In the genomic region with DNA sequence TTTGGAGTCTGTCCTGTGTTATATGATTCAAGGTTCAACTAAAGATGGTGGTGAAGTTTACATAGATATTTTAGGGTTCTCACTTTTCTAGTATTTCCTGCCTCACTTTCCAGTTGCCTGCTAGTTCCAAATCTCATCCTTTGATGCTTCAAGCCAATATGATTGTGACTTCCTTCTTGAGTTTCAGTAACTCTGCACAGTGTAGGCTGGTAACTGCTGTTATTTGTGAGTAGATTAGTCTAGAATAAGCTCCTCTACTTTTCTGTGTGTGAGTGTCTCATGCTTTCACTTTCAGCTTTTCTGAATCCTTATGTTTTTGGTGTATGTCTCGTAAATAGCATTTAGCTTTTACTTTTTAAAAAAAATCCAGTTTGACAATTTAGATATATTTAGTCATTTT, we compare ENCODE assay signal across 11 cellular contexts. TPM values are rescaled to one million over a fixed set of nuclear protein-coding genes. Genes with fewer than 3 reads are reported as not detected.
DNase-seq lines count a peak whose midpoint lies in the region; ATAC-seq, FAIRE-seq and TF ChIP-seq lines count a peak whose summit lies in the region.
"Had no signal": no experiment of that assay in that cellular context is flagged by ENCODE, and none has a peak within 500 bp of the region (broad histone marks: within the 10 kb centered on the region; RNA-seq: fewer than 3 reads in every experiment).

No MANE protein-coding gene starts in this region.

- FAIRE-seq in GM18507 (lab: Jason Lieb, UNC): peak; percentile 69

- DNase-seq in GM18507 (ENCODE audit: extremely low spot score, insufficient read length, low read depth) (no peak), NK-92 (lab: John Stamatoyannopoulos, UW; ENCODE audit: unreplicated experiment) (no peak), HEK293T (ENCODE audit: extremely low spot score) (no peak), iPS-NIHi11 (ENCODE audit: low spot score) (no peak), NCI-H1436 (lab: John Stamatoyannopoulos, UW) (no peak)
- DNase-seq: naive B cell, NCI-H1694, SIG-M5 had no signal

- CTCF ChIA-PET in HEK293T (lab: Yijun Ruan, JAX): no interaction called here

- ATAC-seq in GM21367 (IDR thresholded peaks at IDR 0.05; ENCODE audit: unreplicated experiment) (peak; percentile 63), HG03196 (IDR thresholded peaks at IDR 0.05; ENCODE audit: unreplicated experiment) (peak; percentile 66), esophagus mucosa (peak; percentile 22)

- POLR2A ChIA-PET in HEK293T (lab: Yijun Ruan, JAX): no interaction called here

TF ChIP-seq in HEK293T, 16 proteins besides CTCF, POLR2A, EP300 and RAD21:
- TF ChIP-seq SUZ12 (IDR thresholded peaks at IDR 0.05) (no peak), TARDBP (IDR thresholded peaks at IDR 0.05) (no peak), LEF1 (IDR thresholded peaks at IDR 0.05; ENCODE audit: borderline replicate concordance) (no peak), FOXA1 (IDR thresholded peaks at IDR 0.05) (no peak), FOXK2 (IDR thresholded peaks at IDR 0.05) (no peak), CTBP1 (IDR thresholded peaks at IDR 0.05; ENCODE audit: borderline replicate concordance) (no peak)
- TF ChIP-seq, protein P1, sequence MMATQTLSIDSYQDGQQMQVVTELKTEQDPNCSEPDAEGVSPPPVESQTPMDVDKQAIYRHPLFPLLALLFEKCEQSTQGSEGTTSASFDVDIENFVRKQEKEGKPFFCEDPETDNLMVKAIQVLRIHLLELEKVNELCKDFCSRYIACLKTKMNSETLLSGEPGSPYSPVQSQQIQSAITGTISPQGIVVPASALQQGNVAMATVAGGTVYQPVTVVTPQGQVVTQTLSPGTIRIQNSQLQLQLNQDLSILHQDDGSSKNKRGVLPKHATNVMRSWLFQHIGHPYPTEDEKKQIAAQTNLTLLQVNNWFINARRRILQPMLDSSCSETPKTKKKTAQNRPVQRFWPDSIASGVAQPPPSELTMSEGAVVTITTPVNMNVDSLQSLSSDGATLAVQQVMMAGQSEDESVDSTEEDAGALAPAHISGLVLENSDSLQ (IDR thresholded peaks at IDR 0.05): no peak

RNA-seq across cellular contexts. Expression of gene GALNT1, which starts 42.6 kb away (rescaled TPM):
- total RNA-seq in esophagus mucosa: 101 TPM
